27 cellular contexts compared by ENCODE assay signal in the genomic region with DNA sequence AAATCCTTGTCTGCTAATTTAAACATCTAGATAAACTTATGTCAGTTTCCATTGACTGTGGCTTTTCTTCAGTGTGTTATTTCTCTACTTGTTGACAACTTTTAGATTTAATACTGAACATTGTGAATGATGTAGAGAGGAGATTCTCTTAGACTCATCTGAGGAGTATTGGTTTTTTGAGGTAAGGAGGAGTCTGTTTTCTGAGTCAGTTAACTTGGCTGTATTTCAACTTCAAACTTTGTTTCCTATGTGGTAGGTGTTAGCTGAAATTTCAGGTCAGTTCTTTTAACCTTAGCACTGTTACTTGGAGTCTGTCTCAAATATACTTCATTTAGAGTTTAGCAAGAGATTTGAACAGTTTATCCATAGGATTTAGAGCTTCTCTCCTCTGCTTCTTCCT.
DNase-seq lines count a peak whose midpoint lies in the region; ATAC-seq and TF ChIP-seq lines count a peak whose summit lies in the region.
"Had no signal": no experiment of that assay in that cellular context is flagged by ENCODE, and none has a peak within 500 bp of the region (broad histone marks: within the 10 kb centered on the region; RNA-seq: fewer than 3 reads in every experiment).

No MANE protein-coding gene starts in this region.

- no peak overlapping the region for H3K4me2 ChIP-seq in mammary epithelial cell (ENCODE audit: insufficient read depth, low read depth, low read length)
- H3K4me2 ChIP-seq: SK-N-SH had no signal

- dilution Hi-C loops in mammary epithelial cell (cut with HindIII; ENCODE audit: low sequenced_read_pairs), result no loop called here

- no peaks in the 10 kb centered on the region for H3K36me3 Mint-ChIP-seq in MCF 10A (ENCODE audit: insufficient read depth, unreplicated experiment)
- H3K36me3 Mint-ChIP-seq in activated CD8-positive, alpha-beta memory T cell treated with anti-CD3 and anti-CD28 coated beads, Interleukin-2, amount 10 ng/mL, durations not matched to agents 7 days and 5 days, result peaks cover 4% of the 10 kb centered on the region
- H3K36me3 Mint-ChIP-seq: activated naive CD4-positive, alpha-beta T cell treated with anti-CD3 and anti-CD28 coated beads, Interleukin-2, amount 50 U/mL, for 72 hours; natural killer cell had no signal

- intact Hi-C loops in mammary epithelial cell (cut with micrococcal nuclease) (no loop called here), MCF 10A (cut with micrococcal nuclease) (no loop called here)

- H2AFZ ChIP-seq in mammary epithelial cell (ENCODE audit: low read depth, low read length), result no peak overlapping the region

- POLR2A ChIA-PET in MCF 10A (lab: Yijun Ruan, JAX), result interaction anchor here (0.6 to 1.2 kb wide), 3 partner anchors 23 to 102 kb away, joined by 3 to 4 read pairs (median 3); no protein-coding TSS in a partner anchor

- no peak for ATAC-seq in activated CD8-positive, alpha-beta memory T cell treated with anti-CD3 and anti-CD28 coated beads, Interleukin-2, amount 10 ng/mL, durations not matched to agents 7 days and 5 days
- ATAC-seq: activated CD8-positive, alpha-beta T cell treated with anti-CD3 and anti-CD28 coated beads for 36 hours; activated naive CD4-positive, alpha-beta T cell treated with anti-CD3 and anti-CD28 coated beads, Interleukin-2, amount 50 U/mL, for 72 hours; gastrocnemius medialis; HepG2; natural killer cell; stimulated activated memory B cell treated with anti-CD40 and anti-IgM and Interleukin-4, amounts not matched to agents 10 μg/mL and 1 μg/mL and 100 μg/mL, for 72 hours had no signal

- H3K4me1 Mint-ChIP-seq in MCF 10A (ENCODE audit: insufficient read depth, unreplicated experiment), result peaks cover 5% of the 10 kb centered on the region
- H3K4me1 Mint-ChIP-seq in activated CD8-positive, alpha-beta memory T cell treated with anti-CD3 and anti-CD28 coated beads, Interleukin-2, amount 10 ng/mL, durations not matched to agents 7 days and 5 days, result no peaks in the 10 kb centered on the region
- H3K4me1 Mint-ChIP-seq: natural killer cell; stimulated activated memory B cell treated with anti-CD40 and anti-IgM and Interleukin-4, amounts not matched to agents 10 μg/mL and 1 μg/mL and 100 μg/mL, for 72 hours had no signal

- no peaks in the 10 kb centered on the region for H3K27me3 Mint-ChIP-seq in MCF 10A (ENCODE audit: insufficient read depth, unreplicated experiment)
- no peaks in the 10 kb centered on the region for H3K27me3 Mint-ChIP-seq in activated CD8-positive, alpha-beta memory T cell treated with anti-CD3 and anti-CD28 coated beads, Interleukin-2, amount 10 ng/mL, durations not matched to agents 7 days and 5 days
- H3K27me3 Mint-ChIP-seq: activated CD8-positive, alpha-beta T cell treated with anti-CD3 and anti-CD28 coated beads for 36 hours; CD4-positive, alpha-beta T cell; stimulated activated memory B cell treated with anti-CD40 and anti-IgM and Interleukin-4, amounts not matched to agents 10 μg/mL and 1 μg/mL and 100 μg/mL, for 72 hours had no signal

- H3K9me3 Mint-ChIP-seq in MCF 10A (ENCODE audit: unreplicated experiment), result no peaks in the 10 kb centered on the region
- H3K9me3 Mint-ChIP-seq in activated CD8-positive, alpha-beta memory T cell treated with anti-CD3 and anti-CD28 coated beads, Interleukin-2, amount 10 ng/mL, durations not matched to agents 7 days and 5 days (ENCODE audit: low read depth), result no peaks in the 10 kb centered on the region
- H3K9me3 Mint-ChIP-seq: activated CD8-positive, alpha-beta T cell treated with anti-CD3 and anti-CD28 coated beads for 36 hours; activated naive CD4-positive, alpha-beta T cell treated with anti-CD3 and anti-CD28 coated beads, Interleukin-2, amount 50 U/mL, for 72 hours; CD4-positive, alpha-beta T cell; natural killer cell had no signal

- H3K4me1 ChIP-seq in mammary epithelial cell (ENCODE audit: insufficient read depth, low read length) (no peaks in the 10 kb centered on the region), muscle layer of duodenum (ENCODE audit: control insufficient read depth in 1 of 2, insufficient read depth in 2 of 2, low read length in 2 of 2) (no peaks in the 10 kb centered on the region)
- H3K4me1 ChIP-seq: ascending aorta, gastrocnemius medialis had no signal

- H3K36me3 ChIP-seq in mammary epithelial cell (ENCODE audit: insufficient read depth, low read length) (no peaks in the 10 kb centered on the region), muscle layer of duodenum (ENCODE audit: control insufficient read depth in 1 of 2, insufficient read depth in 2 of 2, low read length in 2 of 2) (no peaks in the 10 kb centered on the region)
- H3K36me3 ChIP-seq: ascending aorta, gastrocnemius medialis, ovary had no signal

- no TSS peak for BruUV-seq in mammary epithelial cell (replicated peaks; lab: Mats Ljungman, UMichigan)
- BruUV-seq in MCF 10A (replicated peaks; lab: Mats Ljungman, UMichigan), result no TSS peak

- H3K9ac ChIP-seq in mammary epithelial cell (ENCODE audit: insufficient read depth, low read length), result no peak overlapping the region
- H3K9ac ChIP-seq: SK-N-SH had no signal

- H3K9me3 ChIP-seq in mammary epithelial cell (replicated peaks; ENCODE audit: insufficient read depth, low read length) (no peaks in the 10 kb centered on the region), muscle layer of duodenum (ENCODE audit: control insufficient read depth in 1 of 2, low read length in 2 of 2) (no peaks in the 10 kb centered on the region)
- H3K9me3 ChIP-seq: ascending aorta, gastrocnemius medialis, ovary, SK-N-SH had no signal

- DNase-seq in mammary epithelial cell (peak; percentile 8), MCF 10A (ENCODE audit: unreplicated experiment) (no peak), fibroblast of peridontal ligament (ENCODE audit: extremely low read depth) (peak; percentile 2), SW 1271 (lab: John Stamatoyannopoulos, UW) (no peak), EL (no peak), dedifferentiated amniotic fluid mesenchymal stem cell (ENCODE audit: extremely low spot score) (no peak)
- no peak for DNase-seq in activated CD8-positive, alpha-beta memory T cell treated with anti-CD3 and anti-CD28 coated beads, Interleukin-2, amount 10 ng/mL, durations not matched to agents 7 days and 5 days
- DNase-seq: activated CD8-positive, alpha-beta T cell treated with anti-CD3 and anti-CD28 coated beads for 36 hours; AML-193; CD4-positive, alpha-beta T cell; effector memory CD4-positive, alpha-beta T cell; gastrocnemius medialis; Kasumi-1; left ventricle myocardium superior; natural killer cell; NCI-H146; NCI-H2107; ovary; SK-N-SH; stimulated activated CD4-positive, alpha-beta T cell treated with anti-CD3 and anti-CD28 coated beads, Interleukin-2, amount 100 ng/mL, for 48 hours; T-helper 2 cell had no signal

- no peak overlapping the region for H3K4me3 ChIP-seq in mammary epithelial cell (replicated peaks in 1 of 3; ENCODE audit: insufficient read depth in 1 of 3, low read depth in 2 of 3, low read length in 3 of 3)
- no peak overlapping the region for H3K4me3 ChIP-seq in muscle layer of duodenum (ENCODE audit: low read depth in 1 of 2, low read length in 2 of 2)
- H3K4me3 ChIP-seq: ascending aorta, gastrocnemius medialis, ovary had no signal

- CTCF ChIA-PET in mammary epithelial cell (lab: Charles Lee; ENCODE audit: low non-redundant PET) (no interaction called here), MCF 10A (lab: Yijun Ruan, JAX) (interaction anchor here (0.6 to 0.7 kb wide), 2 partner anchors 18 to 68 kb away, joined by 3 read pairs; a partner anchor contains a TSS)
- CTCF ChIA-PET in activated CD8-positive, alpha-beta memory T cell treated with anti-CD3 and anti-CD28 coated beads, Interleukin-2, amount 10 ng/mL, durations not matched to agents 7 days and 5 days (lab: Charles Lee), result interaction anchor here (1.0 kb wide), 1 partner anchor 14 kb away, joined by 3 read pairs; no protein-coding TSS in a partner anchor

- no peak overlapping the region for H3K27ac Mint-ChIP-seq in MCF 10A (ENCODE audit: low read depth, unreplicated experiment)
- no peak overlapping the region for H3K27ac Mint-ChIP-seq in activated CD8-positive, alpha-beta memory T cell treated with anti-CD3 and anti-CD28 coated beads, Interleukin-2, amount 10 ng/mL, durations not matched to agents 7 days and 5 days
- H3K27ac Mint-ChIP-seq: activated CD8-positive, alpha-beta T cell treated with anti-CD3 and anti-CD28 coated beads for 36 hours; activated naive CD4-positive, alpha-beta T cell treated with anti-CD3 and anti-CD28 coated beads, Interleukin-2, amount 50 U/mL, for 72 hours; CD4-positive, alpha-beta T cell; natural killer cell; stimulated activated memory B cell treated with anti-CD40 and anti-IgM and Interleukin-4, amounts not matched to agents 10 μg/mL and 1 μg/mL and 100 μg/mL, for 72 hours had no signal

- no peaks in the 10 kb centered on the region for H3K79me2 ChIP-seq in mammary epithelial cell (ENCODE audit: insufficient read depth, low read length)

- H3K27ac ChIP-seq in mammary epithelial cell (ENCODE audit: insufficient read depth, low read depth, low read length), result no peak overlapping the region
- peak overlapping the region; percentile 9 for H3K27ac ChIP-seq in muscle layer of duodenum (ENCODE audit: low read length)
- H3K27ac ChIP-seq: 22Rv1, gastrocnemius medialis, ovary had no signal

- in situ Hi-C loops in mammary epithelial cell (cut with MboI; ENCODE audit: low sequenced_read_pairs in 2 of 2), result no loop called here

- H4K20me1 ChIP-seq in mammary epithelial cell (ENCODE audit: insufficient read depth, low read length), result no peaks in the 10 kb centered on the region

- no peak overlapping the region for H3K4me3 Mint-ChIP-seq in MCF 10A (ENCODE audit: unreplicated experiment)
- H3K4me3 Mint-ChIP-seq in activated CD8-positive, alpha-beta memory T cell treated with anti-CD3 and anti-CD28 coated beads, Interleukin-2, amount 10 ng/mL, durations not matched to agents 7 days and 5 days, result no peak overlapping the region
- H3K4me3 Mint-ChIP-seq: activated CD8-positive, alpha-beta T cell treated with anti-CD3 and anti-CD28 coated beads for 36 hours; CD4-positive, alpha-beta T cell; natural killer cell; stimulated activated memory B cell treated with anti-CD40 and anti-IgM and Interleukin-4, amounts not matched to agents 10 μg/mL and 1 μg/mL and 100 μg/mL, for 72 hours had no signal

- H3K27me3 ChIP-seq in mammary epithelial cell (ENCODE audit: insufficient read depth, low read length) (no peaks in the 10 kb centered on the region), muscle layer of duodenum (ENCODE audit: low read depth, low read length) (no peaks in the 10 kb centered on the region)
- H3K27me3 ChIP-seq: ascending aorta, gastrocnemius medialis, ovary had no signal

- TF ChIP-seq CTCF in mammary epithelial cell (conservative IDR thresholded peaks at IDR 0.05 in 1 of 2, IDR thresholded peaks at IDR 0.05 in 1 of 2; ENCODE audit: extremely low read depth in 1 of 2, insufficient read depth in 1 of 2, low read depth in 1 of 2, low read length in 2 of 2), result no peak
- TF ChIP-seq CTCF in MCF 10A (IDR thresholded peaks at IDR 0.05; ENCODE audit: unreplicated experiment), result no peak

Comparison
In these comparisons a context has a peak if more than half of its experiments do, and no peak if none do; other contexts are left out.
1. DNase-seq: peak in mammary epithelial cell (single experiment) and fibroblast of peridontal ligament (single experiment); none in MCF 10A (single experiment), activated CD8-positive, alpha-beta memory T cell treated with anti-CD3 and anti-CD28 coated beads, Interleukin-2, amount 10 ng/mL, durations not matched to agents 7 days and 5 days (single experiment), SW 1271 (0 of 2), EL (single experiment) and dedifferentiated amniotic fluid mesenchymal stem cell (single experiment).